10 cellular contexts compared by ENCODE assay signal in genomic region chr9:117138257-117138656, GRCh38.
"Had no signal": no experiment of that assay in that cellular context is flagged by ENCODE, and none has a peak within 500 bp of the region (broad histone marks: within the 10 kb centered on the region; RNA-seq: fewer than 3 reads in every experiment).

No MANE protein-coding gene starts in this region.

- ATAC-seq: HCT116, HepG2, K562 had no signal

- H3K36me3 ChIP-seq: HAP-1 had no signal

- DNase-seq: GM23248, GOT3, H7, HFFc6, IMR-90 had no signal

- H3K4me1 ChIP-seq: HAP-1 had no signal

- H3K27ac ChIP-seq: GM23248, HL-60 had no signal

- H3K9me3 ChIP-seq: HAP-1 had no signal

- H3K4me3 ChIP-seq: GM23248, HAP-1, K562 had no signal
